12 cellular contexts compared by ENCODE assay signal in genomic region chr17:79028496-79029326, GRCh38. TPM values are rescaled to one million over a fixed set of nuclear protein-coding genes. Genes with fewer than 3 reads are reported as not detected.
DNase-seq lines count a peak whose midpoint lies in the region; ATAC-seq and TF ChIP-seq lines count a peak whose summit lies in the region.
"Had no signal": no experiment of that assay in that cellular context is flagged by ENCODE, and none has a peak within 500 bp of the region (broad histone marks: within the 10 kb centered on the region; RNA-seq: fewer than 3 reads in every experiment).

No MANE protein-coding gene starts in this region.

- H2BK5ac ChIP-seq in H9 (ENCODE audit: insufficient read length, low read length): no peak overlapping the region

- no peaks in the 10 kb centered on the region for H3K9me3 Mint-ChIP-seq in H9
- H3K9me3 Mint-ChIP-seq: activated B cell treated with CpG ODN at 0.5 μM for 24 hours; activated naive CD8-positive, alpha-beta T cell treated with anti-CD3 and anti-CD28 coated beads for 36 hours had no signal

- no peak overlapping the region for H4K8ac ChIP-seq in H9 (replicated peaks; ENCODE audit: insufficient read length, low read depth, low read length)

- H4K5ac ChIP-seq in H9 (ENCODE audit: insufficient read length, low read depth, low read length): no peak overlapping the region

- no peak overlapping the region for H3K4me3 Mint-ChIP-seq in H9
- H3K4me3 Mint-ChIP-seq: activated B cell treated with CpG ODN at 0.5 μM for 24 hours; activated naive CD8-positive, alpha-beta T cell treated with anti-CD3 and anti-CD28 coated beads for 36 hours had no signal

- peak; percentile 29 for TF ChIP-seq CTCF in AG09309 (IDR thresholded peaks at IDR 0.05; ENCODE audit: control insufficient read depth, insufficient read depth, low read depth, low read length, missing control alignments)
- TF ChIP-seq CTCF in H9 (conservative IDR thresholded peaks at IDR 0.05): peak; percentile 38
- TF ChIP-seq CTCF in brain microvascular endothelial cell (IDR thresholded peaks at IDR 0.05; ENCODE audit: low read depth, low read length, missing control alignments): peak; percentile 58
- TF ChIP-seq CTCF in osteoblast (IDR thresholded peaks at IDR 0.05; ENCODE audit: extremely low read depth, low read depth, low read length): peak; percentile 47

- H3K14ac ChIP-seq in H9 (ENCODE audit: insufficient read depth, low read length): no peak overlapping the region

- H3K79me2 ChIP-seq in H9 (ENCODE audit: insufficient read depth, low read length) (no peaks in the 10 kb centered on the region), osteoblast (ENCODE audit: insufficient read depth, low read length) (no peaks in the 10 kb centered on the region)

- H3K56ac ChIP-seq in H9 (ENCODE audit: insufficient read length, low read depth, low read length): no peak overlapping the region

- H2BK12ac ChIP-seq in H9 (ENCODE audit: insufficient read length, low read depth, low read length): no peak overlapping the region

- H3K9ac ChIP-seq in H9 (ENCODE audit: extremely low read depth, insufficient read length, low read length): no peak overlapping the region

- ATAC-seq in HG03135 (IDR thresholded peaks at IDR 0.05; ENCODE audit: unreplicated experiment) (no peak), GM21447 (IDR thresholded peaks at IDR 0.05; ENCODE audit: unreplicated experiment) (no peak)

- H3K27me3 Mint-ChIP-seq in H9 (ENCODE audit: low read depth): peaks cover 99% of the 10 kb centered on the region

- no peak overlapping the region for H3K27ac ChIP-seq in H9 (ENCODE audit: insufficient read length, low read depth, low read length)
- H3K27ac ChIP-seq in brain microvascular endothelial cell: no peak overlapping the region
- no peak overlapping the region for H3K27ac ChIP-seq in osteoblast (ENCODE audit: low read depth, low read length)
- H3K27ac ChIP-seq in caudate nucleus (ENCODE audit: low read depth, low read length): no peak overlapping the region

- H3K23me2 ChIP-seq in H9 (ENCODE audit: insufficient read length, low read depth, low read length, poor library complexity, severe bottlenecking): peaks cover 14% of the 10 kb centered on the region

- no peaks in the 10 kb centered on the region for H3K36me3 ChIP-seq in brain microvascular endothelial cell (replicated peaks)
- no peaks in the 10 kb centered on the region for H3K36me3 ChIP-seq in osteoblast (ENCODE audit: insufficient read depth, low read length)

- H3K4ac ChIP-seq in H9 (ENCODE audit: low read depth, low read length): no peak overlapping the region

- H3K36me3 Mint-ChIP-seq in H9 (ENCODE audit: insufficient read depth in 1 of 3, low read depth in 3 of 3): no peaks in the 10 kb centered on the region; a peak in 1 of 7 replicates
- H3K36me3 Mint-ChIP-seq: activated naive CD8-positive, alpha-beta T cell treated with anti-CD3 and anti-CD28 coated beads for 36 hours had no signal

- H3K27ac Mint-ChIP-seq in H9: no peak overlapping the region
- H3K27ac Mint-ChIP-seq: activated B cell treated with CpG ODN at 0.5 μM for 24 hours; activated naive CD8-positive, alpha-beta T cell treated with anti-CD3 and anti-CD28 coated beads for 36 hours had no signal

- H3K9me3 ChIP-seq in H9 (ENCODE audit: control insufficient read depth, low read depth, low read length) (no peaks in the 10 kb centered on the region), osteoblast (ENCODE audit: low read depth, low read length) (no peaks in the 10 kb centered on the region)

- H2BK20ac ChIP-seq in H9 (ENCODE audit: low read depth, low read length, poor library complexity, severe bottlenecking): no peak overlapping the region

- H3K4me1 ChIP-seq in H9 (ENCODE audit: insufficient read depth, low read length) (no peaks in the 10 kb centered on the region), osteoblast (ENCODE audit: insufficient read depth, low read length) (peaks cover 41% of the 10 kb centered on the region)

- H3K23ac ChIP-seq in H9 (ENCODE audit: insufficient read length, low read depth, low read length): no peak overlapping the region

- no peak overlapping the region for H2AK5ac ChIP-seq in H9 (ENCODE audit: insufficient read length, low read length)

- H3K4me1 Mint-ChIP-seq in H9: peaks cover 8 to 20% of the 10 kb centered on the region in 2 experiments

- no peak overlapping the region for H3K4me3 ChIP-seq in AG09309 (ENCODE audit: control insufficient read depth, low read depth, low read length)
- H3K4me3 ChIP-seq in brain microvascular endothelial cell (ENCODE audit: low read depth, low read length): no peak overlapping the region
- H3K4me3 ChIP-seq in osteoblast (ENCODE audit: insufficient read depth, low read length): peak overlapping the region; percentile 53

- WGBS in H9 (ENCODE audit: extremely low coverage, insufficient read length, low lambda C conversion rate): no CpG with 5 or more reads among the region's 17 CpGs

- DNase-seq in AG09309 (ENCODE audit: low read depth) (no peak), H9 (no peak), brain microvascular endothelial cell (no peak), osteoblast (ENCODE audit: insufficient read length, low spot score, missing footprints) (peak; percentile 90), caudate nucleus (lab: John Stamatoyannopoulos, UW) (no peak), iPS-NIHi11 (ENCODE audit: low spot score) (no peak)
- DNase-seq: activated naive CD8-positive, alpha-beta T cell treated with anti-CD3 and anti-CD28 coated beads for 36 hours; stimulated activated CD4-positive, alpha-beta T cell treated with anti-CD3 and anti-CD28 coated beads, Interleukin-1b, Interleukin-23, amount 100 ng/mL, for 48 hours; trophoblast cell had no signal

- in situ Hi-C loops in brain microvascular endothelial cell (cut with HindIII; ENCODE audit: low pct_ligation_motif_present, low sequenced_read_pairs): no loop called here

- no peak overlapping the region for H3K18ac ChIP-seq in H9 (ENCODE audit: insufficient read length, low read depth, low read length)

- H4K20me1 ChIP-seq in H9 (ENCODE audit: control insufficient read depth, insufficient read depth, insufficient read length) (no peaks in the 10 kb centered on the region), osteoblast (ENCODE audit: insufficient read depth, low read length) (no peaks in the 10 kb centered on the region)

- no peak overlapping the region for H4K91ac ChIP-seq in H9 (ENCODE audit: insufficient read length, low read depth, low read length)

- H2BK120ac ChIP-seq in H9 (ENCODE audit: low read depth, low read length, poor library complexity, severe bottlenecking): no peak overlapping the region

- H3K4me2 ChIP-seq in H9 (ENCODE audit: insufficient read depth, insufficient read length, low read length) (no peak overlapping the region), osteoblast (ENCODE audit: insufficient read depth, low read length) (peak overlapping the region; percentile 80)

- no peak overlapping the region for H3T11ph ChIP-seq in H9 (ENCODE audit: low read length)

- H3K79me1 ChIP-seq in H9 (ENCODE audit: insufficient read depth, low read depth, low read length, poor library complexity, severe bottlenecking): no peaks in the 10 kb centered on the region

- no peak overlapping the region for H2BK15ac ChIP-seq in H9 (ENCODE audit: low read depth, low read length)

- H2AFZ ChIP-seq in H9 (ENCODE audit: low read length) (no peak overlapping the region), osteoblast (ENCODE audit: low read length) (no peak overlapping the region)

- H3K27me3 ChIP-seq in H9 (ENCODE audit: insufficient read depth, low read length) (peaks cover 14% of the 10 kb centered on the region; the same call in 1 of the 2 replicates), brain microvascular endothelial cell (replicated peaks) (peaks cover 14% of the 10 kb centered on the region), osteoblast (ENCODE audit: insufficient read depth, low read length) (peaks cover 35% of the 10 kb centered on the region)

RNA-seq across cellular contexts. Expression of gene C1QTNF1, which starts 4.7 kb away (rescaled TPM):
- 0.55 and 0.96 TPM in 2 replicates for total RNA-seq in H9 (2021)
- total RNA-seq in osteoblast: 13.8 and 14.4 TPM in 2 replicates
- total RNA-seq: activated B cell treated with CpG ODN at 0.5 μM for 24 hours had no signal

RNA-seq across cellular contexts. Expression of gene CANT1, which starts 19.1 kb away (rescaled TPM):
- total RNA-seq in H9 (2021) (32.4 and 33.0 TPM in 2 replicates), osteoblast (49.2 and 51.3 TPM in 2 replicates)

RNA-seq across cellular contexts. Expression of gene ENGASE, which starts 45.9 kb away (rescaled TPM):
- total RNA-seq in H9 (2021) (20.6 and 21.1 TPM in 2 replicates), osteoblast (11.8 and 14.5 TPM in 2 replicates)

RNA-seq across cellular contexts. Expression of gene LGALS3BP, which starts 49.0 kb away (rescaled TPM):
- total RNA-seq in H9 (2021): 69.8 and 76.4 TPM in 2 replicates
- 388 and 457 TPM in 2 replicates for total RNA-seq in osteoblast
